ENCODE assay signal across 1 cellular context in the genomic region with DNA sequence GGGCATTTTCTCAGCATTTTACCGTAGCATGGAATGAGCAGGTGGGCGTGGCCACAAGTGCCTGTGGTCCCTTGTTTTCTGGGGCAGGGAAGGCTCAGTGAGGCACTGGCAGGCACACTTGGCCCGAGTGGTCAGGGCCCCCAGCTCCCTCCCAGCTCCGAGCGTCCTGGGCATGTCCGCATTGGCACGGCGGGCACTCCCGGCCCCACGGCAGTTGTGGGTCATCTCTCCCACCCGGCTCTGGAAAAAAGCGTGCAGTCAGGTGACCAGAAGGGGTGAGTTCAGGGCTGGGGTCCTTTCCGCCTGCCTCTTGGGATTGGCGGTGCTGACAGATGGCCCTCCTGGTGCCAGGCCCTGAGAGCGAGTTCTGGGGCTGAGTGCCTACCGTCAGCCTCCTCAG.
TF ChIP-seq lines count a peak whose summit lies in the region.

No MANE protein-coding gene starts in this region.

TF ChIP-seq in HEK293T, 16 proteins besides CTCF, POLR2A, EP300 and RAD21 (continued from another document):
- no peak for TF ChIP-seq L3MBTL2 (conservative IDR thresholded peaks at IDR 0.05)
- TF ChIP-seq LEF1 (IDR thresholded peaks at IDR 0.05; ENCODE audit: borderline replicate concordance): no peak
- TF ChIP-seq ARNT (IDR thresholded peaks at IDR 0.05): no peak
- no peak for TF ChIP-seq ZNF384 (IDR thresholded peaks at IDR 0.05)
- TF ChIP-seq, protein P1, sequence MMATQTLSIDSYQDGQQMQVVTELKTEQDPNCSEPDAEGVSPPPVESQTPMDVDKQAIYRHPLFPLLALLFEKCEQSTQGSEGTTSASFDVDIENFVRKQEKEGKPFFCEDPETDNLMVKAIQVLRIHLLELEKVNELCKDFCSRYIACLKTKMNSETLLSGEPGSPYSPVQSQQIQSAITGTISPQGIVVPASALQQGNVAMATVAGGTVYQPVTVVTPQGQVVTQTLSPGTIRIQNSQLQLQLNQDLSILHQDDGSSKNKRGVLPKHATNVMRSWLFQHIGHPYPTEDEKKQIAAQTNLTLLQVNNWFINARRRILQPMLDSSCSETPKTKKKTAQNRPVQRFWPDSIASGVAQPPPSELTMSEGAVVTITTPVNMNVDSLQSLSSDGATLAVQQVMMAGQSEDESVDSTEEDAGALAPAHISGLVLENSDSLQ (IDR thresholded peaks at IDR 0.05): no peak
TF ChIP-seq in HEK293T: peak in this region for 0.
